1 cellular context compared by ENCODE assay signal in genomic region chr7:122416316-122416925, GRCh38.
TF ChIP-seq lines count a peak whose summit lies in the region.

No MANE protein-coding gene starts in this region.

TF ChIP-seq in WTC11, 78 proteins besides CTCF, POLR2A, EP300 and RAD21 (continued from another document):
- TF ChIP-seq ATF3 (CRISPR knock-in tag; conservative IDR thresholded peaks at IDR 0.05): no peak
- TF ChIP-seq MAX (CRISPR knock-in tag; IDR thresholded peaks at IDR 0.05): no peak
- TF ChIP-seq GRHL2 (CRISPR knock-in tag; IDR thresholded peaks at IDR 0.05; ENCODE audit: insufficient replicate concordance, severe bottlenecking): no peak
- no peak for TF ChIP-seq KAT7 (CRISPR knock-in tag; IDR thresholded peaks at IDR 0.05; ENCODE audit: borderline replicate concordance)
- no peak for TF ChIP-seq USF1 (CRISPR knock-in tag; IDR thresholded peaks at IDR 0.05)
- TF ChIP-seq SOX15 (CRISPR knock-in tag; IDR thresholded peaks at IDR 0.05): no peak
- no peak for TF ChIP-seq HMGXB4 (CRISPR knock-in tag; IDR thresholded peaks at IDR 0.05)
- no peak for TF ChIP-seq ZNF263 (CRISPR knock-in tag; IDR thresholded peaks at IDR 0.05; ENCODE audit: low read depth)
- TF ChIP-seq NR2C2 (CRISPR knock-in tag; IDR thresholded peaks at IDR 0.05): no peak
- no peak for TF ChIP-seq ETV6 (CRISPR knock-in tag; IDR thresholded peaks at IDR 0.05)
- no peak for TF ChIP-seq SMAD3 (CRISPR knock-in tag; IDR thresholded peaks at IDR 0.05; ENCODE audit: borderline replicate concordance)
- TF ChIP-seq MLX (CRISPR knock-in tag; IDR thresholded peaks at IDR 0.05): no peak
